Comparison of ENCODE assay signal across 12 cellular contexts in the genomic region with DNA sequence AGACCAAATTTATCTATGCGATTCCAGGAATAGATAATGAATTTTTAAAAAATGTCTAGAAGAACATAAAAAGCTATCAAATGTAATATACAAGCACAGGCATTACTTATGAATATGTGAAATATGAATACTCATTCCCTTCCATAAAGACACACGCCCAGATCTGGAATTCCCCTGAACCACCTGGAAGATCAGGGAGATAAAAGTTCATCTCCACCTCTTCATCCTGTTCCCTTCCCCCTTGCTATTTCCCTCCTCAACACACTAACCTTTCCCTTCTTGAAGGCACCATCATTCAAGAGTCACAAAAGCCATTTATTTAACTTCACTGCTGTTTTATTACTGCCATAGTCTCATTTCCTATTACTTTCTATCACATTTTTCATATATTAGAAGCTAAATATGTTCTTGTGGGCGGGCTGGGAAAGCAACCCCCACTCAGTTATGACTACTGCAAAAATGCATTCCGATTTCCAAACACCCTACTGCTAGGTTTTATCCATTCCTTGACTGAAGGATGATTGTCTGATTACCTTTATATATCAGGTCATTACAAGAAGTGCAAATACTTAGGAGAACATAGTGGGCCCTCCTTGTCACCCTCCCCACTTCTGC. TPM values are rescaled to one million over a fixed set of nuclear protein-coding genes. Genes with fewer than 3 reads are reported as not detected.
A peak's percentile ranks its signal among the peaks of the same experiment; 100 is the strongest.
DNase-seq lines count a peak whose midpoint lies in the region; ATAC-seq and TF ChIP-seq lines count a peak whose summit lies in the region.
"Had no signal": no experiment of that assay in that cellular context is flagged by ENCODE, and none has a peak within 500 bp of the region (broad histone marks: within the 10 kb centered on the region; RNA-seq: fewer than 3 reads in every experiment).

No MANE protein-coding gene starts in this region.

- TF ChIP-seq CTCF in left ventricle myocardium inferior (IDR thresholded peaks at IDR 0.05; ENCODE audit: borderline replicate concordance), result no peak
- no peak for TF ChIP-seq CTCF in breast epithelium (IDR thresholded peaks at IDR 0.05)
- no peak for TF ChIP-seq CTCF in upper lobe of left lung (IDR thresholded peaks at IDR 0.05)

- TF ChIP-seq EP300 in upper lobe of left lung (IDR thresholded peaks at IDR 0.05), result no peak

- DNase-seq in left ventricle myocardium inferior (no peak), Right ventricle myocardium inferior (ENCODE audit: missing footprints) (no peak), breast epithelium (ENCODE audit: low spot score in 2 of 2) (no peak), upper lobe of left lung (no peak), NCI-H1092 (lab: John Stamatoyannopoulos, UW) (no peak), hippocampal formation (lab: John Stamatoyannopoulos, UW) (no peak)
- DNase-seq: ACHN; activated effector memory CD4-positive, alpha-beta T cell treated with anti-CD3 and anti-CD28 coated beads, Interleukin-2, amount 50 U/mL, for 16 hours; NCI-H187; nucleus accumbens had no signal

- ATAC-seq in Right ventricle myocardium inferior, result no peak
- ATAC-seq in upper lobe of left lung (ENCODE audit: low FRiP score in 2 of 2), result no peak
- ATAC-seq in GM18505 (IDR thresholded peaks at IDR 0.05; ENCODE audit: unreplicated experiment), result no peak

- H3K27me3 ChIP-seq in left ventricle myocardium inferior (ENCODE audit: low read depth) (no peaks in the 10 kb centered on the region), breast epithelium (no peaks in the 10 kb centered on the region), mucosa of rectum (ENCODE audit: control insufficient read depth in 2 of 2, insufficient read depth in 2 of 2, low read length in 2 of 2) (no peaks in the 10 kb centered on the region), upper lobe of left lung (no peaks in the 10 kb centered on the region)

- H3K9me3 ChIP-seq in left ventricle myocardium inferior (replicated peaks), result no peaks in the 10 kb centered on the region
- no peaks in the 10 kb centered on the region for H3K9me3 ChIP-seq in breast epithelium
- no peaks in the 10 kb centered on the region for H3K9me3 ChIP-seq in mucosa of rectum (ENCODE audit: control insufficient read depth in 2 of 2, low read length in 2 of 2)
- no peaks in the 10 kb centered on the region for H3K9me3 ChIP-seq in upper lobe of left lung

- H3K36me3 ChIP-seq in left ventricle myocardium inferior, result no peaks in the 10 kb centered on the region
- no peaks in the 10 kb centered on the region for H3K36me3 ChIP-seq in breast epithelium
- H3K36me3 ChIP-seq in mucosa of rectum (ENCODE audit: control insufficient read depth in 2 of 2, insufficient read depth in 2 of 2, low read length in 2 of 2), result no peaks in the 10 kb centered on the region
- no peaks in the 10 kb centered on the region for H3K36me3 ChIP-seq in upper lobe of left lung

- H3K9ac ChIP-seq in mucosa of rectum (ENCODE audit: low read depth in 1 of 2, low read length in 2 of 2), result no peak overlapping the region

- intact Hi-C loops in left ventricle myocardium inferior (cut with micrococcal nuclease), result no loop called here
- intact Hi-C loops in Right ventricle myocardium inferior (cut with DNase I), result loop anchor here (5.0 kb wide), 1 partner anchor 84 kb away; no protein-coding TSS in a partner anchor
- intact Hi-C loops in breast epithelium (cut with DNase I; ENCODE audit: low total_unique reads), result no loop called here

- TF ChIP-seq POLR2A in breast epithelium (IDR thresholded peaks at IDR 0.05), result no peak
- no peak for TF ChIP-seq POLR2A in upper lobe of left lung (IDR thresholded peaks at IDR 0.05)
- no peak for TF ChIP-seq POLR2A in GM18505 (IDR thresholded peaks at IDR 0.05; ENCODE audit: borderline replicate concordance, extremely low read depth, insufficient read depth, insufficient read length)

- 82 to 83% methylated on average over 4 of the region's 4 CpGs for WGBS in upper lobe of left lung, 2 donors

- H3K4me1 ChIP-seq in left ventricle myocardium inferior (peaks cover 60% of the 10 kb centered on the region), breast epithelium (peaks cover 0 to 6% of the 10 kb centered on the region in 2 donors), mucosa of rectum (ENCODE audit: control insufficient read depth in 2 of 2, insufficient read depth in 2 of 2, low read length in 2 of 2) (peaks cover 12 to 21% of the 10 kb centered on the region in 2 donors), upper lobe of left lung (peaks cover 35 to 54% (median 42%) of the 10 kb centered on the region in 4 donors)

- H3K4me3 ChIP-seq in left ventricle myocardium inferior (no peak overlapping the region), breast epithelium (no peak overlapping the region), mucosa of rectum (ENCODE audit: low read length in 2 of 2) (peak overlapping the region in 1 of 2 donors; percentile 56), upper lobe of left lung (no peak overlapping the region)

- H3K27ac ChIP-seq in left ventricle myocardium inferior (replicated peaks) (peak overlapping the region; percentile 39), breast epithelium (peak overlapping the region; percentile 53 to 77), mucosa of rectum (ENCODE audit: low read depth in 2 of 2, low read length in 2 of 2) (peak overlapping the region; percentile 66 to 83), upper lobe of left lung (peak overlapping the region in 2 of 4 donors; percentile 42 to 65)

RNA-seq across cellular contexts. Expression of a gene that starts 16.1 kb away (rescaled TPM):
- total RNA-seq in left ventricle myocardium inferior, result 26.3 TPM
- 22.2 TPM for total RNA-seq in Right ventricle myocardium inferior
- 10 to 100 TPM in 2 of 3 donors, 1 to 10 TPM in 1; 5.6 to 28.0 (median 13.1) TPM for total RNA-seq in breast epithelium
- 10 to 100 TPM; 14.7 to 36.1 (median 20.2) TPM for total RNA-seq in upper lobe of left lung

RNA-seq across cellular contexts. Expression of a gene that starts 16.4 kb away (rescaled TPM):
- 66.1 TPM for total RNA-seq in left ventricle myocardium inferior
- total RNA-seq in Right ventricle myocardium inferior, result 51.5 TPM
- 100 to 1,000 TPM in 1 of 3 donors, 10 to 100 TPM in 2; 72.8 to 126 (median 73.8) TPM for total RNA-seq in breast epithelium
- 100 to 1,000 TPM in 1 of 6 donors, 10 to 100 TPM in 5; 29.6 to 119 (median 69.5) TPM for total RNA-seq in upper lobe of left lung
